ENCODE assay signal across 9 cellular contexts in genomic region chr19:15550847-15551182, GRCh38. TPM values are rescaled to one million over a fixed set of nuclear protein-coding genes. Genes with fewer than 3 reads are reported as not detected.
DNase-seq lines count a peak whose midpoint lies in the region; ATAC-seq, FAIRE-seq and TF ChIP-seq lines count a peak whose summit lies in the region.
"Had no signal": no experiment of that assay in that cellular context is flagged by ENCODE, and none has a peak within 500 bp of the region (broad histone marks: within the 10 kb centered on the region; RNA-seq: fewer than 3 reads in every experiment).

No MANE protein-coding gene starts in this region.

- no peak for DNase-seq in activated CD8-positive, alpha-beta memory T cell treated with anti-CD3 and anti-CD28 coated beads, Interleukin-2, amount 10 ng/mL, durations not matched to agents 7 days and 5 days
- DNase-seq in activated CD8-positive, alpha-beta memory T cell treated with anti-CD3 and anti-CD28 coated beads, Interleukin-2, amount 50 U/mL, for 48 hours = no peak
- peak; percentile 19 for DNase-seq in SK-MEL-5 (ENCODE audit: low read depth, low spot score)
- DNase-seq in endothelial cell of umbilical vein (ENCODE audit: low read depth, low spot score) = no peak
- DNase-seq in GDM1 (lab: John Stamatoyannopoulos, UW) = no peak
- no peak for DNase-seq in endothelial cell (ENCODE audit: low spot score)
- no peak for DNase-seq in medulla oblongata (ENCODE audit: extremely low spot score)

- dilution Hi-C loops in endothelial cell of umbilical vein (cut with MboI; ENCODE audit: extremely low pct_ligation_motif_present, low sequenced_read_pairs) = no loop called here

- intact Hi-C loops in endothelial cell of umbilical vein (cut with micrococcal nuclease) = loop anchor here (1.0 kb wide), 1 partner anchor 132 kb away; no protein-coding TSS in a partner anchor

- peak overlapping the region; percentile 30 for H3K4me2 ChIP-seq in endothelial cell of umbilical vein (ENCODE audit: insufficient read depth, low read length)

- no peaks in the 10 kb centered on the region for H3K27me3 Mint-ChIP-seq in activated CD8-positive, alpha-beta memory T cell treated with anti-CD3 and anti-CD28 coated beads, Interleukin-2, amount 10 ng/mL, durations not matched to agents 7 days and 5 days
- peaks cover 4% of the 10 kb centered on the region for H3K27me3 Mint-ChIP-seq in stimulated activated naive CD8-positive, alpha-beta T cell treated with anti-CD3 and anti-CD28 coated beads, Interleukin-15, Interleukin-2, amounts not matched to agents 100 ng/mL and 50 ng/mL, for 24 hours
- H3K27me3 Mint-ChIP-seq in endothelial cell (ENCODE audit: unreplicated experiment) = peaks cover 12% of the 10 kb centered on the region

- in situ Hi-C loops in SK-MEL-5 (cut with HindIII; ENCODE audit: low pct_unique_long_range_greater_than_20kb, low sequenced_read_pairs) = no loop called here

- H3K36me3 Mint-ChIP-seq in activated CD8-positive, alpha-beta memory T cell treated with anti-CD3 and anti-CD28 coated beads, Interleukin-2, amount 10 ng/mL, durations not matched to agents 7 days and 5 days = no peaks in the 10 kb centered on the region
- H3K36me3 Mint-ChIP-seq in stimulated activated naive CD8-positive, alpha-beta T cell treated with anti-CD3 and anti-CD28 coated beads, Interleukin-15, Interleukin-2, amounts not matched to agents 100 ng/mL and 50 ng/mL, for 24 hours (ENCODE audit: low read depth) = no peaks in the 10 kb centered on the region
- H3K36me3 Mint-ChIP-seq in endothelial cell (ENCODE audit: low read depth, unreplicated experiment) = peaks cover 12% of the 10 kb centered on the region

- no peaks in the 10 kb centered on the region for H3K9me3 ChIP-seq in endothelial cell of umbilical vein (replicated peaks; ENCODE audit: control insufficient read depth, insufficient read depth, low read length)

- peak overlapping the region; percentile 94 for H2AFZ ChIP-seq in endothelial cell of umbilical vein (ENCODE audit: low read depth, low read length)

- peaks cover 24% of the 10 kb centered on the region for H3K4me1 Mint-ChIP-seq in activated CD8-positive, alpha-beta memory T cell treated with anti-CD3 and anti-CD28 coated beads, Interleukin-2, amount 10 ng/mL, durations not matched to agents 7 days and 5 days
- H3K4me1 Mint-ChIP-seq in stimulated activated naive CD8-positive, alpha-beta T cell treated with anti-CD3 and anti-CD28 coated beads, Interleukin-15, Interleukin-2, amounts not matched to agents 100 ng/mL and 50 ng/mL, for 24 hours (ENCODE audit: low read depth) = peaks cover 23% of the 10 kb centered on the region
- H3K4me1 Mint-ChIP-seq in endothelial cell (ENCODE audit: unreplicated experiment) = no peaks in the 10 kb centered on the region

- no peak overlapping the region for H3K4me3 ChIP-seq in endothelial cell of umbilical vein (replicated peaks in 1 of 3; ENCODE audit: insufficient read depth in 1 of 3, low read depth in 1 of 3, low read length in 3 of 3)

- peaks cover 0 to 1% of the 10 kb centered on the region in 2 experiments for H3K27me3 ChIP-seq in endothelial cell of umbilical vein (ENCODE audit: control insufficient read depth in 2 of 2, insufficient read depth in 2 of 2, low read length in 2 of 2)

- H3K27ac ChIP-seq in endothelial cell of umbilical vein (ENCODE audit: insufficient read depth, low read depth, low read length) = no peak overlapping the region

- peak; percentile 10 to 14 for TF ChIP-seq CTCF in endothelial cell of umbilical vein (IDR thresholded peaks at IDR 0.05; ENCODE audit: extremely low read depth in 1 of 2, insufficient read depth in 1 of 2, low read depth in 1 of 2, low read length in 2 of 2)
- TF ChIP-seq CTCF in endothelial cell (IDR thresholded peaks at IDR 0.05; ENCODE audit: unreplicated experiment) = no peak

- H3K79me2 ChIP-seq in endothelial cell of umbilical vein (ENCODE audit: control insufficient read depth, insufficient read depth, low read length) = no peaks in the 10 kb centered on the region

- no peaks in the 10 kb centered on the region for H4K20me1 ChIP-seq in endothelial cell of umbilical vein (replicated peaks; ENCODE audit: control insufficient read depth, extremely low read depth, insufficient read depth, low read length)

- H3K27ac Mint-ChIP-seq in activated CD8-positive, alpha-beta memory T cell treated with anti-CD3 and anti-CD28 coated beads, Interleukin-2, amount 10 ng/mL, durations not matched to agents 7 days and 5 days = peak overlapping the region; percentile 81
- no peak overlapping the region for H3K27ac Mint-ChIP-seq in stimulated activated naive CD8-positive, alpha-beta T cell treated with anti-CD3 and anti-CD28 coated beads, Interleukin-15, Interleukin-2, amounts not matched to agents 100 ng/mL and 50 ng/mL, for 24 hours
- H3K27ac Mint-ChIP-seq in endothelial cell (ENCODE audit: unreplicated experiment) = no peak overlapping the region

- no peak for TF ChIP-seq POLR2A in endothelial cell of umbilical vein (IDR thresholded peaks at IDR 0.05; ENCODE audit: low read depth, low read length)

- peak overlapping the region; percentile 77 for H3K4me3 Mint-ChIP-seq in activated CD8-positive, alpha-beta memory T cell treated with anti-CD3 and anti-CD28 coated beads, Interleukin-2, amount 10 ng/mL, durations not matched to agents 7 days and 5 days
- peak overlapping the region; percentile 76 for H3K4me3 Mint-ChIP-seq in stimulated activated naive CD8-positive, alpha-beta T cell treated with anti-CD3 and anti-CD28 coated beads, Interleukin-15, Interleukin-2, amounts not matched to agents 100 ng/mL and 50 ng/mL, for 24 hours
- no peak overlapping the region for H3K4me3 Mint-ChIP-seq in endothelial cell (ENCODE audit: unreplicated experiment)

- peaks cover 7% of the 10 kb centered on the region for H3K4me1 ChIP-seq in endothelial cell of umbilical vein (ENCODE audit: control insufficient read depth, extremely low read depth, insufficient read depth, low read length)

- CTCF ChIA-PET in activated CD8-positive, alpha-beta memory T cell treated with anti-CD3 and anti-CD28 coated beads, Interleukin-2, amount 10 ng/mL, durations not matched to agents 7 days and 5 days (lab: Charles Lee) = interaction anchor here (0.7 to 7.0 kb wide), 14 partner anchors 38 to 375 kb away, joined by 3 to 198 read pairs (median 4); partner anchors contain the start of genes AKAP8L and RASAL3
- CTCF ChIA-PET in endothelial cell of umbilical vein (lab: Charles Lee) = interaction anchor here (0.5 to 2.5 kb wide), 7 partner anchors 9 to 449 kb away, joined by 3 to 22 read pairs (median 5); partner anchors contain the start of gene AKAP8L

- H3K9ac ChIP-seq in endothelial cell of umbilical vein (replicated peaks; ENCODE audit: extremely low read depth, insufficient read depth, low read length) = no peak overlapping the region

- H3K36me3 ChIP-seq in endothelial cell of umbilical vein (ENCODE audit: control insufficient read depth in 2 of 2, extremely low read depth in 1 of 2, insufficient read depth in 2 of 2, low read length in 2 of 2) = no peaks in the 10 kb centered on the region

- POLR2A ChIA-PET in endothelial cell of umbilical vein (lab: Charles Lee) = no interaction called here

- H3K9me1 ChIP-seq in endothelial cell of umbilical vein (replicated peaks; ENCODE audit: control insufficient read depth, extremely low read depth, insufficient read depth, low read length) = no peaks in the 10 kb centered on the region

- H3K9me3 Mint-ChIP-seq in activated CD8-positive, alpha-beta memory T cell treated with anti-CD3 and anti-CD28 coated beads, Interleukin-2, amount 10 ng/mL, durations not matched to agents 7 days and 5 days (ENCODE audit: low read depth) = no peaks in the 10 kb centered on the region
- H3K9me3 Mint-ChIP-seq in stimulated activated naive CD8-positive, alpha-beta T cell treated with anti-CD3 and anti-CD28 coated beads, Interleukin-15, Interleukin-2, amounts not matched to agents 100 ng/mL and 50 ng/mL, for 24 hours = no peaks in the 10 kb centered on the region
- H3K9me3 Mint-ChIP-seq in endothelial cell (ENCODE audit: unreplicated experiment) = peaks cover 22% of the 10 kb centered on the region

- FAIRE-seq in endothelial cell of umbilical vein (lab: Jason Lieb, UNC) = no peak

- ATAC-seq in activated CD8-positive, alpha-beta memory T cell treated with anti-CD3 and anti-CD28 coated beads, Interleukin-2, amount 10 ng/mL, durations not matched to agents 7 days and 5 days = no peak

- no TSS peak for BruUV-seq in endothelial cell of umbilical vein (replicated peaks; lab: Mats Ljungman, UMichigan)

TF ChIP-seq in endothelial cell of umbilical vein, 7 proteins besides CTCF, POLR2A, EP300 and RAD21:
- TF ChIP-seq MAX (IDR thresholded peaks at IDR 0.05; ENCODE audit: insufficient read depth, insufficient read length) (no peak), EZH2 (IDR thresholded peaks at IDR 0.05; ENCODE audit: borderline replicate concordance, low read depth, low read length, severe bottlenecking) (no peak), POLR2AphosphoS5 (IDR thresholded peaks at IDR 0.05; ENCODE audit: insufficient read depth, low read depth, low read length) (no peak), JUN (IDR thresholded peaks at IDR 0.05; ENCODE audit: borderline replicate concordance, insufficient read depth, insufficient read length, low read depth) (no peak), FOS (IDR thresholded peaks at IDR 0.05; ENCODE audit: borderline replicate concordance, insufficient read depth, low read length) (no peak)

RNA-seq across cellular contexts. Expression of gene CYP4F22, which starts 42.5 kb away (rescaled TPM):
- 1 to 10 TPM; 1.2 to 1.9 TPM for total RNA-seq in activated CD8-positive, alpha-beta memory T cell treated with anti-CD3 and anti-CD28 coated beads, Interleukin-2, amount 10 ng/mL, durations not matched to agents 7 days and 5 days
- total RNA-seq in SK-MEL-5 (2014; rRNA removed; shearing (Covaris generic)) = not detected in 2 replicates
- polyA plus RNA-seq in SK-MEL-5 (2015; cell fraction: cytosol; rRNA removed) = not detected in 2 replicates
- polyA plus RNA-seq in SK-MEL-5 (2015; cell fraction: nucleus; rRNA removed) = not detected in 2 replicates
- not detected in 2 replicates for total RNA-seq in endothelial cell of umbilical vein
- polyA plus RNA-seq in endothelial cell of umbilical vein = not detected in 2 replicates
- not detected in 2 replicates for polyA plus RNA-seq in endothelial cell of umbilical vein (2011; cell fraction: cytosol; rRNA removed)
- not detected in 2 replicates for polyA plus RNA-seq in endothelial cell of umbilical vein (2011; cell fraction: nucleus; rRNA removed)
- not detected in 2 replicates for polyA plus RNA-seq in endothelial cell of umbilical vein (2012)
- polyA minus RNA-seq in endothelial cell of umbilical vein = not detected in 2 replicates
- not detected for polyA minus RNA-seq in endothelial cell of umbilical vein (2011; cell fraction: cytosol; rRNA and poly(A)+ RNA removed)
- not detected in 2 replicates for polyA minus RNA-seq in endothelial cell of umbilical vein (2011; cell fraction: nucleus; rRNA and poly(A)+ RNA removed)
- not detected for total RNA-seq in endothelial cell (ENCODE audit: unreplicated experiment)
- total RNA-seq: osteocyte had no signal
